Comparison of ENCODE assay signal across 23 cellular contexts in genomic region chr18:78809845-78810244, GRCh38.
"Had no signal": no experiment of that assay in that cellular context is flagged by ENCODE, and none has a peak within 500 bp of the region (broad histone marks: within the 10 kb centered on the region; RNA-seq: fewer than 3 reads in every experiment).

No MANE protein-coding gene starts in this region.

- H3K27ac ChIP-seq: hepatocyte, left ventricle myocardium inferior, lower lobe of right lung, pancreas, testis, tibial nerve had no signal

- H3K4me2 ChIP-seq: hepatocyte had no signal

- H3K4me3 ChIP-seq: hepatocyte, left ventricle myocardium inferior, lower lobe of right lung, pancreas, testis, tibial nerve had no signal

- H3K4me1 ChIP-seq: left ventricle myocardium inferior, lower lobe of right lung, pancreas, testis had no signal

- H2AFZ ChIP-seq: hepatocyte had no signal

- DNase-seq: cerebellar nuclear complex; effector memory CD8-positive, alpha-beta T cell; foreskin melanocyte; head of caudate nucleus; kidney; left cardiac atrium; left ventricle myocardium inferior; lower lobe of right lung; mesendoderm; naive thymus-derived CD4-positive, alpha-beta T cell; nucleus accumbens; right cardiac atrium; stimulated activated CD4-positive, alpha-beta T cell treated with anti-CD3 and anti-CD28 coated beads, Interleukin-15, amount 100 ng/mL, for 24 hours; stimulated activated CD4-positive, alpha-beta T cell treated with anti-CD3 and anti-CD28 coated beads, Interleukin-1b, Interleukin-23, amount 100 ng/mL, for 48 hours; stimulated activated CD4-positive, alpha-beta T cell treated with anti-CD3 and anti-CD28 coated beads, Interleukin-4, amount 100 ng/mL, for 24 hours; stimulated activated naive B cell treated with anti-CD40 and anti-IgM and Interleukin-4, amounts not matched to agents 10 μg/mL and 1 μg/mL and 100 μg/mL, for 72 hours; stimulated activated naive CD8-positive, alpha-beta T cell treated with anti-CD3 and anti-CD28 coated beads, Interleukin-15, amount 100 ng/mL, for 72 hours; testis had no signal

- H3K79me2 ChIP-seq: hepatocyte had no signal

- H3K4me1 Mint-ChIP-seq: naive thymus-derived CD4-positive, alpha-beta T cell; stimulated activated naive CD8-positive, alpha-beta T cell treated with anti-CD3 and anti-CD28 coated beads, Interleukin-15, amount 100 ng/mL, for 72 hours had no signal

- H3K9me3 ChIP-seq: left ventricle myocardium inferior, lower lobe of right lung, pancreas, testis, tibial nerve had no signal

- H3K27me3 ChIP-seq: hepatocyte, pancreas, testis had no signal

- H3K36me3 ChIP-seq: left ventricle myocardium inferior, lower lobe of right lung, pancreas, tibial nerve had no signal

- H3K36me3 Mint-ChIP-seq: naive thymus-derived CD4-positive, alpha-beta T cell; stimulated activated naive B cell treated with anti-CD40 and anti-IgM and Interleukin-4, amounts not matched to agents 10 μg/mL and 1 μg/mL and 100 μg/mL, for 72 hours had no signal

- H3K4me3 Mint-ChIP-seq: dendritic cell treated with granulocyte-macrophage colony-stimulating factor and Interleukin-4, amounts not matched to agents 40 ng/mL and 50 ng/mL, for 4 days; effector memory CD8-positive, alpha-beta T cell; naive thymus-derived CD4-positive, alpha-beta T cell; stimulated activated naive B cell treated with anti-CD40 and anti-IgM and Interleukin-4, amounts not matched to agents 10 μg/mL and 1 μg/mL and 100 μg/mL, for 72 hours; stimulated activated naive CD8-positive, alpha-beta T cell treated with anti-CD3 and anti-CD28 coated beads, Interleukin-15, amount 100 ng/mL, for 72 hours had no signal

- H3K27ac Mint-ChIP-seq: dendritic cell treated with granulocyte-macrophage colony-stimulating factor and Interleukin-4, amounts not matched to agents 40 ng/mL and 50 ng/mL, for 4 days; effector memory CD8-positive, alpha-beta T cell; progenitor cell of endocrine pancreas; stimulated activated naive B cell treated with anti-CD40 and anti-IgM and Interleukin-4, amounts not matched to agents 10 μg/mL and 1 μg/mL and 100 μg/mL, for 72 hours; stimulated activated naive CD8-positive, alpha-beta T cell treated with anti-CD3 and anti-CD28 coated beads, Interleukin-15, amount 100 ng/mL, for 72 hours had no signal
